30 cellular contexts compared by ENCODE assay signal in the genomic region with DNA sequence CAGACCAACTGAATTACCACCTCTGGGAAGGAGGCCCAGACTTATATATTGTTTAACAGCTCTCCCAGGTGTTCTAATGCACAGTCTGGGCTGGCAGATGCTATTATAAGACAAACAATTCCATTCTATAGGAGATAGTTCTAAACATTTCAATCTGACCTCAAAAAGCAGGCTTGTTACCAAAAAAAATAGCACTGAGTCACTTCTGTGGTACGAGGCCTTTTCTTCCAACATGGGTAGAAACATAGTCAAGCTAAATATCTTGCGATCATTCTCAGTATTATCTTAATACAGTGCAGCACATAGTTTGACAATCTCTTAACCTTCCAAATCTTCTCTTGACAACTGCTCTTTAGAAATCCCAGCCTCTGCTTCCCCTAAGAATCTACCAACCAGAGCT. TPM values are rescaled to one million over a fixed set of nuclear protein-coding genes. Genes with fewer than 3 reads are reported as not detected.
"Had no signal": no experiment of that assay in that cellular context is flagged by ENCODE, and none has a peak within 500 bp of the region (broad histone marks: within the 10 kb centered on the region; RNA-seq: fewer than 3 reads in every experiment).

No MANE protein-coding gene starts in this region.

- H3K4me1 Mint-ChIP-seq: activated B cell treated with CpG ODN at 0.5 μM for 24 hours; activated CD4-positive, alpha-beta T cell treated with anti-CD3 and anti-CD28 coated beads for 36 hours; activated CD8-positive, alpha-beta memory T cell treated with anti-CD3 and anti-CD28 coated beads, Interleukin-2, amount 10 ng/mL, durations not matched to agents 7 days and 5 days; immature natural killer cell; mesothelial cell of epicardium; naive B cell; nephron progenitor cell; stimulated activated memory B cell treated with anti-CD40 and anti-IgM and Interleukin-4, amounts not matched to agents 10 μg/mL and 1 μg/mL and 100 μg/mL, for 72 hours; stimulated activated naive CD8-positive, alpha-beta T cell treated with anti-CD3 and anti-CD28 coated beads, Interleukin-15, amount 100 ng/mL, for 72 hours had no signal

- DNase-seq: activated B cell treated with CpG ODN at 0.5 μM for 24 hours; activated CD4-positive, alpha-beta T cell treated with anti-CD3 and anti-CD28 coated beads for 36 hours; activated CD8-positive, alpha-beta memory T cell treated with anti-CD3 and anti-CD28 coated beads, Interleukin-2, amount 10 ng/mL, durations not matched to agents 7 days and 5 days; activated CD8-positive, alpha-beta T cell treated with anti-CD3 and anti-CD28 coated beads, Interleukin-2, amount 10 ng/mL, durations not matched to agents 7 days and 5 days; activated effector memory CD4-positive, alpha-beta T cell treated with Interleukin-2 at 50 U/mL for 16 hours; activated naive CD4-positive, alpha-beta T cell treated with Interleukin-2 at 50 U/mL for 16 hours; activated T-cell treated with anti-CD3 and anti-CD28 coated beads, Interleukin-2, amount 50 U/mL, for 72 hours; adrenal gland; aorta; dorsolateral prefrontal cortex; effector memory CD4-positive, alpha-beta T cell; heart left ventricle; hypothalamus; immature natural killer cell; naive B cell; nephron progenitor cell; right lobe of liver; small intestine; stimulated activated CD4-positive, alpha-beta T cell treated with anti-CD3 and anti-CD28 coated beads, Interleukin-4, amount 100 ng/mL, for 4 hours; stimulated activated CD8-positive, alpha-beta memory T cell treated with anti-CD3 and anti-CD28 coated beads, Interleukin-4, amount 100 ng/mL, for 48 hours; stimulated activated naive CD8-positive, alpha-beta T cell treated with anti-CD3 and anti-CD28 coated beads, Interleukin-15, amount 100 ng/mL, for 72 hours; T-helper 1 cell; thyroid gland; upper lobe of right lung had no signal

- H3K36me3 Mint-ChIP-seq: activated CD8-positive, alpha-beta memory T cell treated with anti-CD3 and anti-CD28 coated beads, Interleukin-2, amount 10 ng/mL, durations not matched to agents 7 days and 5 days; immature natural killer cell; mesothelial cell of epicardium; naive B cell; stimulated activated memory B cell treated with anti-CD40 and anti-IgM and Interleukin-4, amounts not matched to agents 10 μg/mL and 1 μg/mL and 100 μg/mL, for 72 hours had no signal

- H3K27me3 Mint-ChIP-seq: activated B cell treated with CpG ODN at 0.5 μM for 24 hours; progenitor cell of endocrine pancreas; stimulated activated memory B cell treated with anti-CD40 and anti-IgM and Interleukin-4, amounts not matched to agents 10 μg/mL and 1 μg/mL and 100 μg/mL, for 72 hours had no signal

- H3K27ac Mint-ChIP-seq: activated B cell treated with CpG ODN at 0.5 μM for 24 hours; activated CD4-positive, alpha-beta T cell treated with anti-CD3 and anti-CD28 coated beads for 36 hours; activated CD8-positive, alpha-beta memory T cell treated with anti-CD3 and anti-CD28 coated beads, Interleukin-2, amount 10 ng/mL, durations not matched to agents 7 days and 5 days; activated CD8-positive, alpha-beta T cell treated with anti-CD3 and anti-CD28 coated beads, Interleukin-2, amount 10 ng/mL, durations not matched to agents 7 days and 5 days; activated naive CD8-positive, alpha-beta T cell; activated T-cell treated with anti-CD3 and anti-CD28 coated beads, Interleukin-2, amount 50 U/mL, for 72 hours; immature natural killer cell; mesothelial cell of epicardium; naive B cell; nephron progenitor cell; progenitor cell of endocrine pancreas; stimulated activated memory B cell treated with anti-CD40 and anti-IgM and Interleukin-4, amounts not matched to agents 10 μg/mL and 1 μg/mL and 100 μg/mL, for 72 hours; stimulated activated naive CD8-positive, alpha-beta T cell treated with anti-CD3 and anti-CD28 coated beads, Interleukin-15, amount 100 ng/mL, for 72 hours; T-helper 2 cell treated with Interferon-gamma antibody and Interleukin-4, amounts not matched to agents 5 μg/mL and 100 μg/mL, for 36 hours had no signal

- H3K9me3 Mint-ChIP-seq: activated B cell treated with CpG ODN at 0.5 μM for 24 hours; immature natural killer cell; mesothelial cell of epicardium; stimulated activated memory B cell treated with anti-CD40 and anti-IgM and Interleukin-4, amounts not matched to agents 10 μg/mL and 1 μg/mL and 100 μg/mL, for 72 hours; T-helper 2 cell treated with Interferon-gamma antibody and Interleukin-4, amounts not matched to agents 5 μg/mL and 100 μg/mL, for 36 hours had no signal

- H3K4me3 Mint-ChIP-seq: activated B cell treated with CpG ODN at 0.5 μM for 24 hours; activated CD4-positive, alpha-beta T cell treated with anti-CD3 and anti-CD28 coated beads for 36 hours; activated CD8-positive, alpha-beta memory T cell treated with anti-CD3 and anti-CD28 coated beads, Interleukin-2, amount 10 ng/mL, durations not matched to agents 7 days and 5 days; activated CD8-positive, alpha-beta T cell treated with anti-CD3 and anti-CD28 coated beads, Interleukin-2, amount 10 ng/mL, durations not matched to agents 7 days and 5 days; activated naive CD8-positive, alpha-beta T cell; activated T-cell treated with anti-CD3 and anti-CD28 coated beads, Interleukin-2, amount 50 U/mL, for 72 hours; immature natural killer cell; mesothelial cell of epicardium; naive B cell; nephron progenitor cell; stimulated activated memory B cell treated with anti-CD40 and anti-IgM and Interleukin-4, amounts not matched to agents 10 μg/mL and 1 μg/mL and 100 μg/mL, for 72 hours; stimulated activated naive CD8-positive, alpha-beta T cell treated with anti-CD3 and anti-CD28 coated beads, Interleukin-15, amount 100 ng/mL, for 72 hours; T-helper 2 cell treated with Interferon-gamma antibody and Interleukin-4, amounts not matched to agents 5 μg/mL and 100 μg/mL, for 36 hours had no signal

- H3K4me3 ChIP-seq: adrenal gland, coronary artery, dorsolateral prefrontal cortex, heart left ventricle, right lobe of liver, thyroid gland, upper lobe of right lung had no signal

RNA-seq across cellular contexts. Expression of a gene that starts 46.6 kb away (rescaled TPM):
- total RNA-seq: activated B cell treated with CpG ODN at 0.5 μM for 24 hours; activated CD8-positive, alpha-beta memory T cell treated with anti-CD3 and anti-CD28 coated beads, Interleukin-2, amount 10 ng/mL, durations not matched to agents 7 days and 5 days; activated CD8-positive, alpha-beta T cell treated with anti-CD3 and anti-CD28 coated beads, Interleukin-2, amount 10 ng/mL, durations not matched to agents 7 days and 5 days; mesothelial cell of epicardium had no signal
